In the genomic region with DNA sequence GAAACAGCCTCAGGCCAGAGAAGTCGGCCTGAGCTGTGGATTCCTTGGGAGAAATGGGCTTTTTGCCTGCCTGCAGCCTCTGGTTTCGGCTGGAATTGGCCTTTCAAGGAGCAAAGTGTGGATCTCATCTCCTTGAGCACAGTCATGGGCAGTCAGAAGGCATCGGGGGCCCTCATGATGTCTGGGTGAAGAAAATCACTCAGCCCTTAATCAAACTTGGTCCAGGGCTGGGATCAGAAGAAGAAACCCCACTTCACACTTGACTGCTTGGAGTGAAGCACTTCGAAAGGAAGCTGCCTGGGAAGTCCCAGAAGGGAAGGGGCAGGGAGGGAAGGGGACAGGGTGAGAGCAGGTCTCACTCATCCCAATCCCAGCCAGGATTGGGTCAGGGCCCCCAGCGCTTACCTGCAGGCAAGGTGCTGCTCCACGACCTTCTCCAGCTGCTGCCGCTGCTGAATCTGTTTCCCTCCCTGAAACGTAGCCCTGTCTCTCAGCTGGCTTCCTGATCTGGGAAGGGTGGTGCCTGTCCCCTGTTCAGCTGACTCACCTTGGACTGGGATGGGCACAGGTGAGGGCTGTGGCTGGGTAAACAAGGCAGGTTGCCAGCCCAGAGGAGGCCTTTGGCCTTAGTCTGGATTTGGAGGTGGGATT, we compare ENCODE assay signal across 9 cellular contexts. TPM values are rescaled to one million over a fixed set of nuclear protein-coding genes. Genes with fewer than 3 reads are reported as not detected.
DNase-seq lines count a peak whose midpoint lies in the region; ATAC-seq and TF ChIP-seq lines count a peak whose summit lies in the region.
"Had no signal": no experiment of that assay in that cellular context is flagged by ENCODE, and none has a peak within 500 bp of the region (broad histone marks: within the 10 kb centered on the region; RNA-seq: fewer than 3 reads in every experiment).

SDCBP2 (minus strand) TSS at position 460 of the 651 bp plus-strand sequence. CDS start 8,723 bp downstream, outside the sequence.

- no peaks in the 10 kb centered on the region for H3K27me3 Mint-ChIP-seq in CD8-positive, alpha-beta T cell (ENCODE audit: low read depth)

- no peak within 1 kb of the TSS for H3K4me3 Mint-ChIP-seq in CD8-positive, alpha-beta T cell

- no peaks in the 10 kb centered on the region for H3K9me3 Mint-ChIP-seq in CD8-positive, alpha-beta T cell

- H3K4me1 Mint-ChIP-seq in CD8-positive, alpha-beta T cell (ENCODE audit: low read depth), result peaks cover 29% of the 10 kb centered on the region

- no peaks in the 10 kb centered on the region for H3K27me3 ChIP-seq in CD8-positive, alpha-beta T cell (ENCODE audit: insufficient read depth, low read length)

- peaks cover 43% of the 10 kb centered on the region for H3K4me1 ChIP-seq in CD8-positive, alpha-beta T cell (ENCODE audit: insufficient read depth, low read length)

- peak within 1 kb of the TSS; percentile 95 for H3K27ac Mint-ChIP-seq in CD8-positive, alpha-beta T cell

- H3K36me3 ChIP-seq in CD8-positive, alpha-beta T cell (ENCODE audit: insufficient read depth, low read length), result no peaks in the 10 kb centered on the region

- H3K27ac ChIP-seq in CD8-positive, alpha-beta T cell (ENCODE audit: low read depth, low read length), result peak within 1 kb of the TSS; percentile 34

- CTCF ChIA-PET in CD8-positive, alpha-beta T cell (lab: Charles Lee), result interaction anchor here (0.8 to 2.4 kb wide), 3 partner anchors 16 to 109 kb away, joined by 3 to 12 read pairs (median 3); no protein-coding TSS in a partner anchor

- DNase-seq in CD8-positive, alpha-beta T cell, result peak in 1 of 7 experiments; percentile 29
- DNase-seq in NCI-H510A (lab: John Stamatoyannopoulos, UW), result peak; percentile 40
- peak; percentile 29 for DNase-seq in ecto neural progenitor cell (ENCODE audit: low spot score)
- DNase-seq in omental fat pad (ENCODE audit: low spot score), result peak; percentile 22
- no peak for DNase-seq in NCI-H2107 treated with DMSO at 0.1 percent for 48 hours (lab: John Stamatoyannopoulos, UW; ENCODE audit: unreplicated experiment)
- no peak for DNase-seq in NCI-H2081 treated with DMSO at 0.1 percent for 48 hours (lab: John Stamatoyannopoulos, UW)
- DNase-seq: KBM-7 had no signal

- ATAC-seq in CD8-positive, alpha-beta T cell, result no peak
- no peak for ATAC-seq in omental fat pad (ENCODE audit: low FRiP score)
- ATAC-seq in activated CD4-positive, CD25-positive, alpha-beta regulatory T cell treated with anti-CD3 and anti-CD28 coated beads, Interleukin-2, amount 50 U/mL, for 24 hours, result no peak
- no peak for ATAC-seq in HG03521 (IDR thresholded peaks at IDR 0.05; ENCODE audit: unreplicated experiment)

- intact Hi-C loops in CD8-positive, alpha-beta T cell (cut with DNase I, micrococcal nuclease), result loop anchor here in 1 of 2 experiments (10.0 kb wide), 1 partner anchor 494 kb away; the partner anchor contains the start of gene FAM110A

- TF ChIP-seq CTCF in CD8-positive, alpha-beta T cell (IDR thresholded peaks at IDR 0.05), result no peak
- TF ChIP-seq CTCF in omental fat pad (IDR thresholded peaks at IDR 0.05), result no peak

- H3K9me3 ChIP-seq in CD8-positive, alpha-beta T cell (ENCODE audit: low read length), result no peaks in the 10 kb centered on the region

- H3K4me3 ChIP-seq in CD8-positive, alpha-beta T cell (ENCODE audit: low read depth, low read length), result no peak within 1 kb of the TSS

- POLR2A ChIA-PET in CD8-positive, alpha-beta T cell (lab: Charles Lee), result no interaction called here

- peaks cover 37% of the 10 kb centered on the region for H3K36me3 Mint-ChIP-seq in CD8-positive, alpha-beta T cell

RNA-seq across cellular contexts. Expression of gene SDCBP2, which starts in this region (rescaled TPM):
- total RNA-seq in CD8-positive, alpha-beta T cell, result 1 to 10 TPM; 1.2 TPM
- total RNA-seq in omental fat pad, result 10 to 100 TPM in 2 of 4 donors, 1 to 10 TPM in 2; 7.7 to 18.0 (median 9.8) TPM

Comparison
In these comparisons a context has a peak if more than half of its experiments do, and no peak if none do; other contexts are left out.
1. DNase-seq: peak in NCI-H510A (single experiment), ecto neural progenitor cell (single experiment) and omental fat pad (single experiment); none in NCI-H2107 treated with DMSO at 0.1 percent for 48 hours (single experiment) and NCI-H2081 treated with DMSO at 0.1 percent for 48 hours (single experiment).